In genomic region chr17:63402808-63403207, GRCh38 we compare ENCODE assay signal across 17 cellular contexts. TPM values are rescaled to one million over a fixed set of nuclear protein-coding genes. Genes with fewer than 3 reads are reported as not detected.
DNase-seq lines count a peak whose midpoint lies in the region; ATAC-seq and TF ChIP-seq lines count a peak whose summit lies in the region.
"Had no signal": no experiment of that assay in that cellular context is flagged by ENCODE, and none has a peak within 500 bp of the region (broad histone marks: within the 10 kb centered on the region; RNA-seq: fewer than 3 reads in every experiment).

No MANE protein-coding gene starts in this region.

- H3F3A ChIP-seq in GM23248 (ENCODE audit: insufficient read depth), result peaks cover 69% of the 10 kb centered on the region

- H3K9me2 ChIP-seq in GM23248 (ENCODE audit: insufficient read depth), result no peaks in the 10 kb centered on the region

- H4K20me1 ChIP-seq in GM23248 (ENCODE audit: insufficient read depth) (no peaks in the 10 kb centered on the region), osteoblast (ENCODE audit: insufficient read depth, low read length) (no peaks in the 10 kb centered on the region)

- H3K4me1 ChIP-seq in GM23248 (ENCODE audit: insufficient read depth) (peaks cover 58% of the 10 kb centered on the region), heart left ventricle (peaks cover 0 to 52% (median 10%) of the 10 kb centered on the region in 12 donors), rectal smooth muscle tissue (ENCODE audit: control insufficient read depth, insufficient read depth, low read length) (peaks cover 2% of the 10 kb centered on the region), osteoblast (ENCODE audit: insufficient read depth, low read length) (peaks cover 25% of the 10 kb centered on the region)
- H3K4me1 ChIP-seq: colonic mucosa had no signal

- DNase-seq in GM23248 (peak; percentile 59), brain microvascular endothelial cell (peak; percentile 51), heart left ventricle (no peak), left colon (no peak), DMS 273 treated with DMSO at 0.1 percent for 48 hours (lab: John Stamatoyannopoulos, UW) (no peak), osteoblast (ENCODE audit: insufficient read length, low spot score, missing footprints) (no peak)
- DNase-seq: activated CD8-positive, alpha-beta memory T cell treated with anti-CD3 and anti-CD28 coated beads for 24 hours; AML-193; colonic mucosa; GDM1; KG1; NCI-H1092 treated with DMSO at 0.1 percent for 48 hours; posterior cingulate gyrus; RPMI8226 had no signal

- TF ChIP-seq CTCF in brain microvascular endothelial cell (IDR thresholded peaks at IDR 0.05; ENCODE audit: low read depth, low read length, missing control alignments), result no peak
- no peak for TF ChIP-seq CTCF in heart left ventricle (IDR thresholded peaks at IDR 0.05)
- no peak for TF ChIP-seq CTCF in osteoblast (IDR thresholded peaks at IDR 0.05; ENCODE audit: extremely low read depth, low read depth, low read length)

- H2AFZ ChIP-seq in GM23248, result no peak overlapping the region
- H2AFZ ChIP-seq in osteoblast (ENCODE audit: low read length), result no peak overlapping the region

- H3K36me3 ChIP-seq in GM23248 (ENCODE audit: low read depth) (peaks cover 10% of the 10 kb centered on the region), brain microvascular endothelial cell (replicated peaks) (peaks cover 26% of the 10 kb centered on the region), heart left ventricle (peaks cover 0 to 23% (median 7%) of the 10 kb centered on the region in 9 donors), rectal smooth muscle tissue (ENCODE audit: control insufficient read depth, insufficient read depth, low read length) (no peaks in the 10 kb centered on the region), osteoblast (ENCODE audit: insufficient read depth, low read length) (peaks cover 22% of the 10 kb centered on the region)
- H3K36me3 ChIP-seq: colonic mucosa had no signal

- no peak overlapping the region for H3K4me3 ChIP-seq in GM23248
- no peak overlapping the region for H3K4me3 ChIP-seq in brain microvascular endothelial cell (ENCODE audit: low read depth, low read length)
- H3K4me3 ChIP-seq in heart left ventricle, result no peak overlapping the region
- no peak overlapping the region for H3K4me3 ChIP-seq in rectal smooth muscle tissue (ENCODE audit: low read length)
- H3K4me3 ChIP-seq in osteoblast (ENCODE audit: insufficient read depth, low read length), result no peak overlapping the region
- H3K4me3 ChIP-seq: colonic mucosa had no signal

- in situ Hi-C loops in GM23248 (cut with MboI), result loop anchor here (10.0 kb wide), 1 partner anchor 698 kb away; no protein-coding TSS in a partner anchor
- in situ Hi-C loops in brain microvascular endothelial cell (cut with HindIII; ENCODE audit: low pct_ligation_motif_present, low sequenced_read_pairs), result no loop called here

- peak in 3 of 4 donors; percentile 21 to 59 (median 38) for ATAC-seq in heart left ventricle
- ATAC-seq in left colon, result no peak
- no peak for ATAC-seq in GM18517 (IDR thresholded peaks at IDR 0.05; ENCODE audit: unreplicated experiment)
- ATAC-seq: activated T-helper 17 cell treated with anti-CD3 and anti-CD28 coated beads, Interleukin-2, amount 50 U/mL, for 72 hours had no signal

- H3K9me3 ChIP-seq in GM23248 (ENCODE audit: low read depth), result no peaks in the 10 kb centered on the region
- H3K9me3 ChIP-seq in heart left ventricle, result no peaks in the 10 kb centered on the region
- H3K9me3 ChIP-seq in osteoblast (ENCODE audit: low read depth, low read length), result no peaks in the 10 kb centered on the region
- H3K9me3 ChIP-seq: colonic mucosa had no signal

- H3K79me2 ChIP-seq in GM23248 (ENCODE audit: insufficient read depth) (peaks cover 39% of the 10 kb centered on the region; the same call in 1 of the 2 replicates), osteoblast (ENCODE audit: insufficient read depth, low read length) (no peaks in the 10 kb centered on the region)

- WGBS in GM23248 (ENCODE audit: low coverage in 1 of 2, low lambda C conversion rate in 2 of 2, missing lambda C conversion rate in 2 of 2), 2 experiments, result 98 to 100% methylated on average over 1 of the region's 1 CpG
- WGBS in heart left ventricle, 4 donors, result 72 to 90% (median 86%) methylated on average over 1 of the region's 1 CpG

- no peak overlapping the region for H3K4me2 ChIP-seq in GM23248 (ENCODE audit: unreplicated experiment)
- H3K4me2 ChIP-seq in osteoblast (ENCODE audit: insufficient read depth, low read length), result no peak overlapping the region

- intact Hi-C loops in heart left ventricle (cut with DNase I), result loop anchor here in 7 of 10 donors (10.0 kb wide), 6 partner anchors 128 to 728 kb away; no protein-coding TSS in a partner anchor
- intact Hi-C loops in left colon (cut with DNase I, micrococcal nuclease), result loop anchor here in 1 of 2 donors (10.0 kb wide), 2 partner anchors 408 to 698 kb away; no protein-coding TSS in a partner anchor

- H3K27ac ChIP-seq in GM23248, result no peak overlapping the region
- no peak overlapping the region for H3K27ac ChIP-seq in brain microvascular endothelial cell
- peak overlapping the region in 9 of 12 donors; percentile 26 to 81 (median 55) for H3K27ac ChIP-seq in heart left ventricle
- peak overlapping the region; percentile 19 for H3K27ac ChIP-seq in rectal smooth muscle tissue (ENCODE audit: low read depth, low read length)
- no peak overlapping the region for H3K27ac ChIP-seq in osteoblast (ENCODE audit: low read depth, low read length)
- H3K27ac ChIP-seq: colonic mucosa had no signal

- H3K27me3 ChIP-seq in GM23248 (replicated peaks; ENCODE audit: insufficient read depth) (no peaks in the 10 kb centered on the region), brain microvascular endothelial cell (replicated peaks) (no peaks in the 10 kb centered on the region), heart left ventricle (no peaks in the 10 kb centered on the region), rectal smooth muscle tissue (ENCODE audit: control insufficient read depth, insufficient read depth, low read length) (no peaks in the 10 kb centered on the region), osteoblast (ENCODE audit: insufficient read depth, low read length) (no peaks in the 10 kb centered on the region)
- H3K27me3 ChIP-seq: colonic mucosa had no signal

- H3K9ac ChIP-seq in GM23248, result no peak overlapping the region
- H3K9ac ChIP-seq in rectal smooth muscle tissue (ENCODE audit: low read length), result no peak overlapping the region

- TF ChIP-seq POLR2A in heart left ventricle (IDR thresholded peaks at IDR 0.05), result no peak

RNA-seq across cellular contexts. Expression of gene CYB561, which starts 43.3 kb away (rescaled TPM):
- total RNA-seq in GM23248 (2014; rRNA removed; shearing (Covaris generic)), result 10.7 and 15.9 TPM in 2 replicates
- polyA plus RNA-seq in GM23248 (2016; fragmentation: Nextera tagmentation; extraction: Ambion mirVana) (18.4 and 19.1 TPM in 2 replicates), heart left ventricle (10 to 100 TPM in 1 of 2 donors, 1 to 10 TPM in 1; 5.0 to 18.1 TPM)
- total RNA-seq in heart left ventricle (10 to 100 TPM in 2 of 9 donors, 1 to 10 TPM in 7; 4.8 to 19.2 (median 8.6) TPM), left colon (10 to 100 TPM; 59.6 to 66.6 TPM), osteoblast (32.2 and 33.6 TPM in 2 replicates)

Comparison
In these comparisons a context has a peak if more than half of its experiments do, and no peak if none do; other contexts are left out.
1. DNase-seq: peak in GM23248 (single experiment) and brain microvascular endothelial cell (single experiment); none in heart left ventricle (0 of 5), left colon (0 of 2), DMS 273 treated with DMSO at 0.1 percent for 48 hours (single experiment) and osteoblast (single experiment).
2. H3K27ac ChIP-seq: peak in heart left ventricle (9 of 12) and rectal smooth muscle tissue (single experiment); none in GM23248 (single experiment), brain microvascular endothelial cell (single experiment) and osteoblast (single experiment).
3. ATAC-seq: peak in heart left ventricle (3 of 4); none in left colon (single experiment) and GM18517 (single experiment).